8 cellular contexts compared by ENCODE assay signal in genomic region chr17:1455291-1455747, GRCh38. TPM values are rescaled to one million over a fixed set of nuclear protein-coding genes. Genes with fewer than 3 reads are reported as not detected.
DNase-seq lines count a peak whose midpoint lies in the region; ATAC-seq and TF ChIP-seq lines count a peak whose summit lies in the region.

No MANE protein-coding gene starts in this region.

- H3K4me3 ChIP-seq in DOHH2 (ENCODE audit: low read length) (peak overlapping the region; percentile 87), adipocyte (ENCODE audit: low read length) (peak overlapping the region; percentile 95), heart left ventricle (peak overlapping the region; percentile 84 to 100 (median 94))

- H3K9me2 ChIP-seq in DOHH2 (replicated peaks; ENCODE audit: control insufficient read depth, low read length) = no peaks in the 10 kb centered on the region

- H3K4me1 ChIP-seq in DOHH2 (ENCODE audit: control insufficient read depth, low read length) (peaks cover 23% of the 10 kb centered on the region), adipocyte (ENCODE audit: control insufficient read depth, insufficient read depth, low read length) (peaks cover 30% of the 10 kb centered on the region), heart left ventricle (peaks cover 6 to 60% (median 47%) of the 10 kb centered on the region in 12 donors)

- H3K4me2 ChIP-seq in DOHH2 (ENCODE audit: low read length) = peak overlapping the region; percentile 74

- WGBS in heart left ventricle, 4 donors = 0 to 1% (median 0%) methylated on average over 26 to 27 of the region's 27 CpGs

- H3K27ac ChIP-seq in DOHH2 (ENCODE audit: low read depth, low read length) (peak overlapping the region; percentile 49), heart left ventricle (peak overlapping the region; percentile 89 to 99 (median 98))

- H3K27me3 ChIP-seq in DOHH2 (ENCODE audit: control insufficient read depth, low read length) (peaks cover 5% of the 10 kb centered on the region; the same call in 1 of the 2 replicates), adipocyte (replicated peaks; ENCODE audit: control insufficient read depth, insufficient read depth, low read length) (no peaks in the 10 kb centered on the region), heart left ventricle (no peaks in the 10 kb centered on the region)

- TF ChIP-seq CTCF in DOHH2 (IDR thresholded peaks at IDR 0.05; ENCODE audit: low read depth, low read length, poor library complexity, severe bottlenecking) (peak; percentile 50), heart left ventricle (IDR thresholded peaks at IDR 0.05) (peak in 11 of 12 donors; percentile 25 to 73 (median 61))

- peaks cover 57% of the 10 kb centered on the region for H3K79me2 ChIP-seq in DOHH2 (ENCODE audit: control insufficient read depth, low read length)

- no peaks in the 10 kb centered on the region for H3F3A ChIP-seq in DOHH2 (ENCODE audit: control insufficient read depth, insufficient read depth)

- H3K9ac ChIP-seq in adipocyte (ENCODE audit: low read length) = peak overlapping the region; percentile 99

- H3K9me3 ChIP-seq in DOHH2 (ENCODE audit: control insufficient read depth, insufficient read depth, low read length) (no peaks in the 10 kb centered on the region), adipocyte (ENCODE audit: control insufficient read depth, low read length) (no peaks in the 10 kb centered on the region), heart left ventricle (no peaks in the 10 kb centered on the region)

- ATAC-seq in GM19467 (IDR thresholded peaks at IDR 0.05; ENCODE audit: unreplicated experiment) (peak; percentile 19), HG03565 (IDR thresholded peaks at IDR 0.05; ENCODE audit: unreplicated experiment) (peak; percentile 13), heart left ventricle (peak; percentile 18 to 63 (median 59))

- TF ChIP-seq POLR2A in heart left ventricle (IDR thresholded peaks at IDR 0.05) = no peak

- H4K20me1 ChIP-seq in DOHH2 (ENCODE audit: control insufficient read depth, insufficient read depth, low read depth, low read length) = peaks cover 12% of the 10 kb centered on the region; the same call in 1 of the 2 replicates

- intact Hi-C loops in heart left ventricle (cut with DNase I) = loop anchor here (2.0 to 10.0 kb wide), 10 partner anchors 37 to 91 kb away; partner anchors contain the start of genes INPP5K (in 5 of the 10) and MYO1C (in 5 of the 10)

- peak; percentile 58 for DNase-seq in RPMI8226
- peak; percentile 90 for DNase-seq in adipocyte (ENCODE audit: low read depth)
- peak; percentile 74 to 85 (median 80) for DNase-seq in heart left ventricle
- DNase-seq in pons (ENCODE audit: low spot score) = peak; percentile 44
- no peak for DNase-seq in GDM1 (lab: John Stamatoyannopoulos, UW)

- peaks cover 41% of the 10 kb centered on the region for H3K36me3 ChIP-seq in DOHH2 (ENCODE audit: control insufficient read depth, low read length)
- H3K36me3 ChIP-seq in adipocyte (ENCODE audit: control insufficient read depth, insufficient read depth, low read length, severe bottlenecking) = peaks cover 17% of the 10 kb centered on the region
- H3K36me3 ChIP-seq in heart left ventricle = peaks cover 0 to 18% (median 8%) of the 10 kb centered on the region in 9 donors

RNA-seq across cellular contexts. Expression of gene CRK, which starts 0.7 kb away (rescaled TPM):
- total RNA-seq in heart left ventricle = 10 to 100 TPM; 28.8 to 47.0 (median 42.2) TPM
- polyA plus RNA-seq in heart left ventricle = 10 to 100 TPM; 17.0 to 49.0 TPM

RNA-seq across cellular contexts. Expression of gene MYO1C, which starts 37.2 kb away (rescaled TPM):
- total RNA-seq in heart left ventricle = 100 to 1,000 TPM; 127 to 259 (median 174) TPM
- polyA plus RNA-seq in heart left ventricle = 100 to 1,000 TPM in 1 of 2 donors, 10 to 100 TPM in 1; 89.6 to 188 TPM

RNA-seq across cellular contexts. Expression of gene YWHAE, which starts 55.3 kb away (rescaled TPM):
- 1,000 to 10,000 TPM in 1 of 9 donors, 100 to 1,000 TPM in 8; 562 to 1,150 (median 618) TPM for total RNA-seq in heart left ventricle
- polyA plus RNA-seq in heart left ventricle = 100 to 1,000 TPM; 401 to 774 TPM
